ENCODE assay signal across 16 cellular contexts in the genomic region with DNA sequence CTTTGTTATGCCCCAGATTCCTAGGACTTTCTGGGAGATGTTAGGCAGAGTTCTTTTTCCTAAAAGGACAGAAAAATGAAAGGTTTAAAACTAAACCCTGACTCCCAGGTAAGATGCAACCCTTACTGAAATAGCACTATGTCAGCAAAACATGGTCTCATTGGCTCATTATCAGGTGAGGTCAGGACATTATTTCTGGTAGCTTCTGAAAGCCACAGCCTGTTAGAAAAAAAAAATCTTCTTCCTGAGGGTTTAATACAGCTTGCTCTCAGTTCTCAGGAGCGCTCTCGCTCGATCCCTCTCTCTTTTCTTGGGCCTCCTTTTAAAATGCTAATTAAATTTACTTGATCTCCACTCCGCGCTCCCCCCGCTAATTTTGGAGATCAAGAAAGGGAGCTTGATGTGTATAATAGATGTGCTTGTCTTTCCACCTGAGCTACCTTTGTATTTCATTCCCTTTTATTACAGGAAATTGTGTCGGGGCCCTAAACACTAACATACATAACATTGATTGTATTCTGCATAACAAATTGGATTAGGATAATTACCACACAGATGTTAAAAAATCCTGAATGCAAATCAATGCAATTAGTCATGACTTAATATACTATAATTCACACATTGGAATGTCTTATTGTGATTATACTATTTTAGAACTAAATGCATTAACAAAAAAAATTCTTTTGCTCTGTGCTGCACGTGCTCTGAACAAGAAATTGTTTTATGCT.
"Had no signal": no experiment of that assay in that cellular context is flagged by ENCODE, and none has a peak within 500 bp of the region (broad histone marks: within the 10 kb centered on the region; RNA-seq: fewer than 3 reads in every experiment).

No MANE protein-coding gene starts in this region.

- H3K4me3 ChIP-seq: heart left ventricle, left ventricle myocardium inferior, skin epidermis, stomach had no signal

- H2AFZ ChIP-seq: parathyroid adenoma had no signal

- H3K9me3 ChIP-seq: heart left ventricle, left ventricle myocardium inferior, stomach had no signal

- H3K4me1 ChIP-seq: heart left ventricle, left ventricle myocardium inferior, parathyroid adenoma, stomach had no signal

- FAIRE-seq: frontal cortex, kidney had no signal

- DNase-seq: activated CD4-positive, alpha-beta T cell treated with anti-CD3 and anti-CD28 coated beads for 4 hours; activated CD8-positive, alpha-beta memory T cell treated with anti-CD3 and anti-CD28 coated beads, Interleukin-2, amount 50 U/mL, for 48 hours; activated CD8-positive, alpha-beta T cell treated with anti-CD3 and anti-CD28 coated beads, Interleukin-2, amount 10 ng/mL, durations not matched to agents 7 days and 5 days; activated naive CD4-positive, alpha-beta T cell; aorta; effector CD4-positive, alpha-beta T cell; heart left ventricle; kidney; left ventricle myocardium inferior; mesendoderm; stomach; T1000 had no signal

- H3K27me3 ChIP-seq: heart left ventricle, stomach had no signal

- H3K79me2 ChIP-seq: parathyroid adenoma had no signal

- H3K9ac ChIP-seq: parathyroid adenoma had no signal

- ATAC-seq: activated CD8-positive, alpha-beta T cell treated with anti-CD3 and anti-CD28 coated beads, Interleukin-2, amount 10 ng/mL, durations not matched to agents 7 days and 5 days had no signal

- H3K36me3 ChIP-seq: heart left ventricle, left ventricle myocardium inferior, stomach had no signal

- H3K27ac ChIP-seq: heart left ventricle, parathyroid adenoma, skin epidermis, stomach, VCaP had no signal
